In the genomic region with DNA sequence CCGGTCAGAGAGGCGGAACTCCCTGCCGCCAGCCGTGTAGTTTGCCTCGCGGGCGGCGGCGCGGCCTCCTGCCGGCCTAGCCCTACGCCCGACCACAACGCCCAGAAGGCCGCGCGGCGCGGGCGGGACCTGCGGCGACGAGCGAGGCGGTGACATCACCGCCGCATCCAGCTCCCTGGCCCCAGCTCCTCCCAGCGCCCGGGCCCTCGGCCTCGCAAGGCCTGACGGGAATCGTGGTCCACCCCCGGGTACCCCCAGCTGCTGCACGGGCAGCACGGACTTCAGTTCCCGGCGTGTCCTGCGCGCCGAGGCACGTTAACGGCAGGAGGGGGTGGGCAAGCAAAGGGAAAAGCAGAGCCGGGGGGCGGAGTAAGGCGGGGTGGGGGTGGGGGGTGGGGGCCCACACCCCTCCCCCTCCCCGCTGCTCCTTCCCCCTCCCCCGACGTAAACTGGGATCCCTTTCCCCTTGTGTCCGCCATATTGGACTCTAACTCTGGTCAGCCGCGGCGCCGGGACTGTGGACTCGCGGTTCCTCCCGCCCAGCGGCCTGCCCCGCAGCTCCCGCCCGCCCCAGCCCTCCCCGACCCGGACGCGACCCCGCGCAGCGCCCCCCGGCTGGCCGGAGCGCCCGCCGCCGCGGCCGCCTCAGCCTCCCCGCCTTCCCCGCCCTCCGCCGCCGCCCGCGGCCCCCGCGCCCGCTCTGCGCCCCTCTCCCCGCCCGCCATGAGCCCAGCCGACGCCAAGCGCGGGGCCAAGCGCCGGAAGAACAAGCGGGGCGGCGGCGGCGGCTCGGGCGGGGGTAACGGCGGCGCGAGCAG, we compare ENCODE assay signal across 8 cellular contexts. TPM values are rescaled to one million over a fixed set of nuclear protein-coding genes. Genes with fewer than 3 reads are reported as not detected.
DNase-seq lines count a peak whose midpoint lies in the region; ATAC-seq and TF ChIP-seq lines count a peak whose summit lies in the region.

TSS of gene FAM193A (plus strand) at position 455 of the 818 bp plus-strand sequence. CDS start at position 724, 269 bp downstream.

- peak within 1 kb of the TSS; percentile 87 for H3K27ac ChIP-seq in cingulate gyrus (ENCODE audit: low read depth, low read length)

- no peaks in the 10 kb centered on the region for H3K36me3 ChIP-seq in BJ (ENCODE audit: control insufficient read depth, insufficient read depth, low read length)

- POLR2A ChIA-PET in BJ (lab: Charles Lee): interaction anchor here (0.6 kb wide), 1 partner anchor 13 kb away, joined by 8 read pairs; no protein-coding TSS in a partner anchor

- ATAC-seq in GM19328 (IDR thresholded peaks at IDR 0.05; ENCODE audit: unreplicated experiment): peak; percentile 88
- ATAC-seq in HG03469 (IDR thresholded peaks at IDR 0.05; ENCODE audit: unreplicated experiment): peak; percentile 77

- DNase-seq in BJ (ENCODE audit: low read depth) (peak; percentile 96), NCI-H526 (lab: John Stamatoyannopoulos, UW) (peak; percentile 97 to 99), kidney tubule cell (ENCODE audit: low spot score) (peak; percentile 100)
- DNase-seq in activated CD4-positive, alpha-beta T cell treated with anti-CD3 and anti-CD28 coated beads for 48 hours: peak; percentile 99
- DNase-seq in stimulated activated CD4-positive, alpha-beta T cell treated with anti-CD3 and anti-CD28 coated beads, Interleukin-1b, Interleukin-23, amount 100 ng/mL, for 1 hour (ENCODE audit: low read depth in 2 of 2): peak; percentile 92 to 99

- H3K27me3 ChIP-seq in BJ (ENCODE audit: control insufficient read depth, insufficient read depth, low read length): no peaks in the 10 kb centered on the region

- TF ChIP-seq CTCF in BJ (IDR thresholded peaks at IDR 0.05; ENCODE audit: insufficient read depth, low read depth, low read length): no peak

- CTCF ChIA-PET in BJ (lab: Yijun Ruan, JAX): interaction anchor here (0.9 kb wide), 1 partner anchor 169 kb away, joined by 4 read pairs; no protein-coding TSS in a partner anchor

- peak within 1 kb of the TSS; percentile 88 for H3K4me3 ChIP-seq in BJ (ENCODE audit: low read depth, low read length)

RNA-seq across cellular contexts. Expression of gene FAM193A, which starts in this region (rescaled TPM):
- polyA plus RNA-seq in BJ (2011; rRNA removed): 5.5 and 5.9 TPM in 2 replicates
- polyA minus RNA-seq in BJ (2011; rRNA and poly(A)+ RNA removed): 17.7 and 21.9 TPM in 2 replicates

Comparison
In these comparisons a context has a peak if more than half of its experiments do, and no peak if none do; other contexts are left out.
1. Peak in every context shown above with its lines: DNase-seq, ATAC-seq, H3K4me3 ChIP-seq and H3K27ac ChIP-seq.